In the genomic region with DNA sequence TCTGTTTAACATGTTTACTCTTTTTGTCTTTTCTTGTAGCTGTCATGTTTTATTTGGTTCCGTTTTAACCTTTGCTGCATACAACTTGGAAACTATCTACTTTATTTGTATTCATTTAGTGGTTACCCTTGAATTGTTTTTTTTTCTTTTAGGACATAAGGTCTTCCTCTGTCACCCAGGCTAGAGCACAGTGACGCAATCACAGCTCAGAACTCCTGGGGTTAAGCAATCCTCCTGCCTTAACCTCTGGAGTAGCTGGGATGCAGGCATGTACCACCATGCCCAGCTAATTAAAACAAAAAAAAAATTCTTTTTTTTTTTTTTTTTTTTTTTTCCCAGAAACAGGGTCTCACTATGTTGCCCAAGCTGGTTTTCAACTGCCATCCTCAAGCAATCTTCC, we compare ENCODE assay signal across 24 cellular contexts. TPM values are rescaled to one million over a fixed set of nuclear protein-coding genes. Genes with fewer than 3 reads are reported as not detected.
"Had no signal": no experiment of that assay in that cellular context is flagged by ENCODE, and none has a peak within 500 bp of the region (broad histone marks: within the 10 kb centered on the region; RNA-seq: fewer than 3 reads in every experiment).

No MANE protein-coding gene starts in this region.

- H3K27ac Mint-ChIP-seq: activated CD4-positive, alpha-beta T cell treated with anti-CD3 and anti-CD28 coated beads, Interleukin-2, amount 10 ng/mL, durations not matched to agents 24 days and 14 days; activated CD8-positive, alpha-beta T cell treated with anti-CD3 and anti-CD28 coated beads, Interleukin-2, amount 10 ng/mL, durations not matched to agents 7 days and 5 days; activated naive CD8-positive, alpha-beta T cell treated with anti-CD3 and anti-CD28 coated beads, Interleukin-2, amount 10 ng/mL, durations not matched to agents 7 days and 5 days; activated T-cell treated with anti-CD3 and anti-CD28 coated beads, Interleukin-2, amount 50 U/mL, for 24 hours; activated T-helper 2 cell treated with anti-CD3 and anti-CD28 coated beads, Interferon-gamma antibody, Interleukin-2, Interleukin-4, amounts not matched to agents 10 μg/mL and 5 μg/mL and 100 μg/mL, durations not matched to agents 14 hours and 24 hours and 36 hours; nephron had no signal

- H2AFZ ChIP-seq: parathyroid adenoma had no signal

- DNase-seq: activated CD4-positive, alpha-beta T cell treated with anti-CD3 and anti-CD28 coated beads, Interleukin-2, amount 10 ng/mL, durations not matched to agents 24 days and 14 days; activated CD8-positive, alpha-beta T cell treated with anti-CD3 and anti-CD28 coated beads, Interleukin-2, amount 10 ng/mL, durations not matched to agents 7 days and 5 days; activated naive CD4-positive, alpha-beta T cell treated with Interleukin-2 at 50 U/mL for 16 hours; activated naive CD8-positive, alpha-beta T cell treated with anti-CD3 and anti-CD28 coated beads, Interleukin-2, amount 10 ng/mL, durations not matched to agents 7 days and 5 days; activated T-cell treated with anti-CD3 and anti-CD28 coated beads, Interleukin-2, amount 50 U/mL, for 24 hours; amygdala; caudate nucleus; esophagus squamous epithelium; foreskin fibroblast; left colon; lower lobe of right lung; midbrain; sigmoid colon; stimulated activated CD8-positive, alpha-beta memory T cell treated with anti-CD3 and anti-CD28 coated beads, Interleukin-4, amount 100 ng/mL, for 48 hours; stimulated activated naive CD4-positive, alpha-beta T cell; T1000; transverse colon had no signal

- H3K4me3 ChIP-seq: coronary artery, esophagus squamous epithelium, lower lobe of right lung, sigmoid colon, transverse colon, vagina had no signal

- H3K27me3 Mint-ChIP-seq: activated naive CD8-positive, alpha-beta T cell treated with anti-CD3 and anti-CD28 coated beads, Interleukin-2, amount 10 ng/mL, durations not matched to agents 7 days and 5 days had no signal

- H3K4me3 Mint-ChIP-seq: activated CD4-positive, alpha-beta T cell treated with anti-CD3 and anti-CD28 coated beads, Interleukin-2, amount 10 ng/mL, durations not matched to agents 24 days and 14 days; activated CD8-positive, alpha-beta T cell treated with anti-CD3 and anti-CD28 coated beads, Interleukin-2, amount 10 ng/mL, durations not matched to agents 7 days and 5 days; activated naive CD8-positive, alpha-beta T cell treated with anti-CD3 and anti-CD28 coated beads, Interleukin-2, amount 10 ng/mL, durations not matched to agents 7 days and 5 days; activated T-cell treated with anti-CD3 and anti-CD28 coated beads, Interleukin-2, amount 50 U/mL, for 24 hours; nephron had no signal

- H3K36me3 ChIP-seq: esophagus squamous epithelium, lower lobe of right lung, sigmoid colon, transverse colon, vagina had no signal

- H3K4me1 Mint-ChIP-seq: activated CD4-positive, alpha-beta T cell treated with anti-CD3 and anti-CD28 coated beads, Interleukin-2, amount 10 ng/mL, durations not matched to agents 24 days and 14 days; activated naive CD8-positive, alpha-beta T cell treated with anti-CD3 and anti-CD28 coated beads, Interleukin-2, amount 10 ng/mL, durations not matched to agents 7 days and 5 days; nephron had no signal

- H3K9me3 Mint-ChIP-seq: activated CD4-positive, alpha-beta T cell treated with anti-CD3 and anti-CD28 coated beads, Interleukin-2, amount 10 ng/mL, durations not matched to agents 24 days and 14 days; activated naive CD8-positive, alpha-beta T cell treated with anti-CD3 and anti-CD28 coated beads, Interleukin-2, amount 10 ng/mL, durations not matched to agents 7 days and 5 days; activated T-cell treated with anti-CD3 and anti-CD28 coated beads, Interleukin-2, amount 50 U/mL, for 24 hours; activated T-helper 2 cell treated with anti-CD3 and anti-CD28 coated beads, Interferon-gamma antibody, Interleukin-2, Interleukin-4, amounts not matched to agents 10 μg/mL and 5 μg/mL and 100 μg/mL, durations not matched to agents 14 hours and 24 hours and 36 hours; nephron had no signal

- H3K4me1 ChIP-seq: esophagus squamous epithelium, lower lobe of right lung, parathyroid adenoma, sigmoid colon, transverse colon, vagina had no signal

- H3K27ac ChIP-seq: coronary artery, esophagus squamous epithelium, lower lobe of right lung, parathyroid adenoma, sigmoid colon, transverse colon, vagina had no signal

- H3K79me2 ChIP-seq: parathyroid adenoma had no signal

- ATAC-seq: activated CD8-positive, alpha-beta T cell treated with anti-CD3 and anti-CD28 coated beads, Interleukin-2, amount 10 ng/mL, durations not matched to agents 7 days and 5 days; left colon; lower lobe of right lung had no signal

- H3K36me3 Mint-ChIP-seq: activated naive CD8-positive, alpha-beta T cell treated with anti-CD3 and anti-CD28 coated beads, Interleukin-2, amount 10 ng/mL, durations not matched to agents 7 days and 5 days had no signal

- H3K27me3 ChIP-seq: esophagus squamous epithelium, sigmoid colon, transverse colon, vagina had no signal

RNA-seq across cellular contexts. Expression of a gene that starts 39.0 kb away (rescaled TPM):
- total RNA-seq: activated CD4-positive, alpha-beta T cell treated with anti-CD3 and anti-CD28 coated beads, Interleukin-2, amount 10 ng/mL, durations not matched to agents 24 days and 14 days; activated CD8-positive, alpha-beta T cell treated with anti-CD3 and anti-CD28 coated beads, Interleukin-2, amount 10 ng/mL, durations not matched to agents 7 days and 5 days; activated naive CD8-positive, alpha-beta T cell treated with anti-CD3 and anti-CD28 coated beads, Interleukin-2, amount 10 ng/mL, durations not matched to agents 7 days and 5 days; activated T-helper 2 cell treated with anti-CD3 and anti-CD28 coated beads, Interferon-gamma antibody, Interleukin-2, Interleukin-4, amounts not matched to agents 10 μg/mL and 5 μg/mL and 100 μg/mL, durations not matched to agents 14 hours and 24 hours and 36 hours; esophagus squamous epithelium; glomerular endothelial cell; left colon; T-helper 1 cell treated with Interleukin-12 subunit alpha and Interleukin-12 subunit beta and Interleukin-4 antibody, amounts not matched to agents 30 ng/mL and 1 ng/mL, for 36 hours; transverse colon had no signal
